ENCODE assay signal across 21 cellular contexts in genomic region chr14:57974896-57975295, GRCh38.
"Had no signal": no experiment of that assay in that cellular context is flagged by ENCODE, and none has a peak within 500 bp of the region (broad histone marks: within the 10 kb centered on the region; RNA-seq: fewer than 3 reads in every experiment).

No MANE protein-coding gene starts in this region.

- FAIRE-seq: frontal cortex, islet of Langerhans, small intestine had no signal

- DNase-seq: colonic mucosa; dermis blood vessel endothelial cell; heart left ventricle; hippocampal formation; kidney glomerular epithelial cell; lower lobe of right lung; mesenchymal stem cell; midbrain; nucleus accumbens; ovary; right cardiac atrium; small intestine; stimulated activated CD4-positive, alpha-beta T cell treated with anti-CD3 and anti-CD28 coated beads, Interleukin-12 subunit alpha, Interleukin-12 subunit beta, amount 100 ng/mL, for 4 hours; stimulated activated naive CD4-positive, alpha-beta T cell; stomach; substantia nigra; transverse colon had no signal

- H3K36me3 ChIP-seq: colonic mucosa, heart left ventricle, lower lobe of right lung, neural progenitor cell, ovary, stomach, thoracic aorta, transverse colon had no signal

- H3K4me1 ChIP-seq: colonic mucosa, heart left ventricle, lower lobe of right lung, neural progenitor cell, stomach, transverse colon had no signal

- H3K9me3 ChIP-seq: colonic mucosa, heart left ventricle, lower lobe of right lung, ovary, stomach, thoracic aorta, transverse colon had no signal

- H3K4me3 ChIP-seq: colonic mucosa, heart left ventricle, lower lobe of right lung, neural progenitor cell, ovary, stomach, thoracic aorta, transverse colon had no signal

- H3K27ac ChIP-seq: colonic mucosa, heart left ventricle, lower lobe of right lung, neural progenitor cell, ovary, stomach, thoracic aorta, transverse colon had no signal

- H3K27me3 ChIP-seq: colonic mucosa, heart left ventricle, neural progenitor cell, ovary, stomach, transverse colon had no signal
